ENCODE assay signal across 10 cellular contexts in the genomic region with DNA sequence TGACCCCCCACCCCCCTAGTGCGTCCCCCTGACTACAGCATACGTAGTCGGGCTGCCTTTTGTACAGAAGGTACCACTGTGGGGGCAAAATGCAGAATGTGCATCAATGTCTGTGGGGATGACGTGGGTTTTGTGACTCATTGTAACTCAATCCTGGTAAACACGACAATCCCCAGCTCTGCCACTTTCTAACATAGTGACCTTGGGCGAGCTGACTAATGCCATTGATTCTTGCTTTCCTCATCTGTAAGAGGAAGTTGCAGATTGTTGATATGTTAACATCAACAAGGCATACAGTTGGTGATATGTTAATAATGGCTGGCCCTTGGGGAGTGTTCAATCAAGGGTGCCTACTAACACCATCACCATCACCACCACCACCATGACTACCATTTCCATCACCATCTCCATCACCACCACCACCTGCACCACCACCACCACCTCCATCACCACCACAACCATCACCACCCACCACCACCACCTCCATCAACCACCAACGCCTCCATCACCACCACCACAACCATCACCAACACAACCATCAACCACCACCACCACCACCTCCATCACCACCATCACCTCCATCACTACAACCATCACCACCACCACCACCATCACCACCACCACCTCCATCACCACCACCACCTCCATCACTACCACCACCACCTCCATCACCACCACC. TPM values are rescaled to one million over a fixed set of nuclear protein-coding genes. Genes with fewer than 3 reads are reported as not detected.
DNase-seq lines count a peak whose midpoint lies in the region; ATAC-seq, FAIRE-seq and TF ChIP-seq lines count a peak whose summit lies in the region.
"Had no signal": no experiment of that assay in that cellular context is flagged by ENCODE, and none has a peak within 500 bp of the region (broad histone marks: within the 10 kb centered on the region; RNA-seq: fewer than 3 reads in every experiment).

No MANE protein-coding gene starts in this region.

- H3K4me1 ChIP-seq in endothelial cell of umbilical vein (ENCODE audit: control insufficient read depth, extremely low read depth, insufficient read depth, low read length), result no peaks in the 10 kb centered on the region

- ATAC-seq in GM18519 (IDR thresholded peaks at IDR 0.05; ENCODE audit: low FRiP score, unreplicated experiment), result no peak

- dilution Hi-C loops in endothelial cell of umbilical vein (cut with MboI; ENCODE audit: extremely low pct_ligation_motif_present, low sequenced_read_pairs), result no loop called here

- intact Hi-C loops in endothelial cell of umbilical vein (cut with micrococcal nuclease) (no loop called here), cardiac septum (cut with DNase I) (no loop called here)

- no peak for TF ChIP-seq POLR2A in H54 (IDR thresholded peaks at IDR 0.05; ENCODE audit: low read depth, low read length)
- TF ChIP-seq POLR2A in endothelial cell of umbilical vein (IDR thresholded peaks at IDR 0.05; ENCODE audit: low read depth, low read length), result no peak

- DNase-seq in H54 (ENCODE audit: insufficient read length, low spot score), result peak; percentile 63
- peak; percentile 15 for DNase-seq in RKO (ENCODE audit: low spot score)
- peak; percentile 44 for DNase-seq in endothelial cell of umbilical vein (ENCODE audit: low read depth, low spot score)
- peak; percentile 96 for DNase-seq in renal cortical epithelial cell (ENCODE audit: low read depth)
- no peak for DNase-seq in cardiac septum (ENCODE audit: low spot score)
- no peak for DNase-seq in retina
- no peak for DNase-seq in NCI-H510A (lab: John Stamatoyannopoulos, UW)
- DNase-seq: NCI-H345, substantia nigra had no signal

- no peaks in the 10 kb centered on the region for H3K9me1 ChIP-seq in endothelial cell of umbilical vein (replicated peaks; ENCODE audit: control insufficient read depth, extremely low read depth, insufficient read depth, low read length)

- no peaks in the 10 kb centered on the region for H3K79me2 ChIP-seq in endothelial cell of umbilical vein (ENCODE audit: control insufficient read depth, insufficient read depth, low read length)

- H3K27ac ChIP-seq in endothelial cell of umbilical vein (ENCODE audit: insufficient read depth, low read depth, low read length), result no peak overlapping the region

- no peaks in the 10 kb centered on the region for H4K20me1 ChIP-seq in endothelial cell of umbilical vein (replicated peaks; ENCODE audit: control insufficient read depth, extremely low read depth, insufficient read depth, low read length)

- no TSS peak for BruUV-seq in endothelial cell of umbilical vein (replicated peaks; lab: Mats Ljungman, UMichigan)

- H3K9ac ChIP-seq in endothelial cell of umbilical vein (replicated peaks; ENCODE audit: extremely low read depth, insufficient read depth, low read length), result no peak overlapping the region

- CTCF ChIA-PET in endothelial cell of umbilical vein (lab: Charles Lee), result no interaction called here

- no peaks in the 10 kb centered on the region for H3K27me3 ChIP-seq in endothelial cell of umbilical vein (ENCODE audit: control insufficient read depth in 2 of 2, insufficient read depth in 2 of 2, low read length in 2 of 2)

- POLR2A ChIA-PET in endothelial cell of umbilical vein (lab: Charles Lee), result no interaction called here

- H3K4me3 ChIP-seq in endothelial cell of umbilical vein (replicated peaks in 1 of 3; ENCODE audit: insufficient read depth in 1 of 3, low read depth in 1 of 3, low read length in 3 of 3), result no peak overlapping the region

- no peak overlapping the region for H2AFZ ChIP-seq in endothelial cell of umbilical vein (ENCODE audit: low read depth, low read length)

- no peak overlapping the region for H3K4me2 ChIP-seq in endothelial cell of umbilical vein (ENCODE audit: insufficient read depth, low read length)

- no peaks in the 10 kb centered on the region for H3K36me3 ChIP-seq in endothelial cell of umbilical vein (ENCODE audit: control insufficient read depth in 2 of 2, extremely low read depth in 1 of 2, insufficient read depth in 2 of 2, low read length in 2 of 2)

- H3K9me3 ChIP-seq in endothelial cell of umbilical vein (replicated peaks; ENCODE audit: control insufficient read depth, insufficient read depth, low read length), result no peaks in the 10 kb centered on the region

- no peak for TF ChIP-seq CTCF in endothelial cell of umbilical vein (IDR thresholded peaks at IDR 0.05; ENCODE audit: extremely low read depth in 1 of 2, insufficient read depth in 1 of 2, low read depth in 1 of 2, low read length in 2 of 2)

- FAIRE-seq in H54 (lab: Jason Lieb, UNC), result peak; percentile 75
- FAIRE-seq in endothelial cell of umbilical vein (lab: Jason Lieb, UNC), result no peak

TF ChIP-seq in endothelial cell of umbilical vein, 7 proteins besides CTCF, POLR2A, EP300 and RAD21:
- TF ChIP-seq FOS (IDR thresholded peaks at IDR 0.05; ENCODE audit: borderline replicate concordance, insufficient read depth, low read length) (peak; percentile 76), MYC (IDR thresholded peaks at IDR 0.05; ENCODE audit: low read depth, low read length) (no peak), POLR2AphosphoS5 (IDR thresholded peaks at IDR 0.05; ENCODE audit: insufficient read depth, low read depth, low read length) (peak; percentile 17), GATA2 (IDR thresholded peaks at IDR 0.05; ENCODE audit: insufficient read depth, insufficient read length, low read depth, low read length) (peak; percentile 58), JUN (IDR thresholded peaks at IDR 0.05; ENCODE audit: borderline replicate concordance, insufficient read depth, insufficient read length, low read depth) (peak; percentile 66), MAX (IDR thresholded peaks at IDR 0.05; ENCODE audit: insufficient read depth, insufficient read length) (no peak), EZH2 (IDR thresholded peaks at IDR 0.05; ENCODE audit: borderline replicate concordance, low read depth, low read length, severe bottlenecking) (no peak)

RNA-seq across cellular contexts. Expression of gene MARCHF10, which starts 15.9 kb away (rescaled TPM):
- total RNA-seq in endothelial cell of umbilical vein (not detected in 2 replicates), renal cortical epithelial cell (0.17 and 0.60 TPM in 2 replicates), cardiac septum (not detected)
- 0.11 and 0.14 TPM in 2 replicates for polyA plus RNA-seq in endothelial cell of umbilical vein
- polyA plus RNA-seq in endothelial cell of umbilical vein (2011; cell fraction: cytosol; rRNA removed), result not detected in 2 replicates
- 0.29 TPM in 1 of 2 replicates, not detected in the other for polyA plus RNA-seq in endothelial cell of umbilical vein (2011; cell fraction: nucleus; rRNA removed)
- not detected in 2 replicates for polyA plus RNA-seq in endothelial cell of umbilical vein (2012)
- polyA minus RNA-seq in endothelial cell of umbilical vein, result 0.62 TPM in 1 of 2 replicates, not detected in the other
- polyA minus RNA-seq in endothelial cell of umbilical vein (2011; cell fraction: cytosol; rRNA and poly(A)+ RNA removed), result not detected
- polyA minus RNA-seq in endothelial cell of umbilical vein (2011; cell fraction: nucleus; rRNA and poly(A)+ RNA removed), result not detected in 2 replicates

Comparison
In these comparisons a context has a peak if more than half of its experiments do, and no peak if none do; other contexts are left out.
1. DNase-seq: peak in H54 (single experiment), RKO (single experiment), endothelial cell of umbilical vein (single experiment) and renal cortical epithelial cell (single experiment); none in cardiac septum (single experiment), retina (single experiment) and NCI-H510A (single experiment).